12 cellular contexts compared by ENCODE assay signal in the genomic region with DNA sequence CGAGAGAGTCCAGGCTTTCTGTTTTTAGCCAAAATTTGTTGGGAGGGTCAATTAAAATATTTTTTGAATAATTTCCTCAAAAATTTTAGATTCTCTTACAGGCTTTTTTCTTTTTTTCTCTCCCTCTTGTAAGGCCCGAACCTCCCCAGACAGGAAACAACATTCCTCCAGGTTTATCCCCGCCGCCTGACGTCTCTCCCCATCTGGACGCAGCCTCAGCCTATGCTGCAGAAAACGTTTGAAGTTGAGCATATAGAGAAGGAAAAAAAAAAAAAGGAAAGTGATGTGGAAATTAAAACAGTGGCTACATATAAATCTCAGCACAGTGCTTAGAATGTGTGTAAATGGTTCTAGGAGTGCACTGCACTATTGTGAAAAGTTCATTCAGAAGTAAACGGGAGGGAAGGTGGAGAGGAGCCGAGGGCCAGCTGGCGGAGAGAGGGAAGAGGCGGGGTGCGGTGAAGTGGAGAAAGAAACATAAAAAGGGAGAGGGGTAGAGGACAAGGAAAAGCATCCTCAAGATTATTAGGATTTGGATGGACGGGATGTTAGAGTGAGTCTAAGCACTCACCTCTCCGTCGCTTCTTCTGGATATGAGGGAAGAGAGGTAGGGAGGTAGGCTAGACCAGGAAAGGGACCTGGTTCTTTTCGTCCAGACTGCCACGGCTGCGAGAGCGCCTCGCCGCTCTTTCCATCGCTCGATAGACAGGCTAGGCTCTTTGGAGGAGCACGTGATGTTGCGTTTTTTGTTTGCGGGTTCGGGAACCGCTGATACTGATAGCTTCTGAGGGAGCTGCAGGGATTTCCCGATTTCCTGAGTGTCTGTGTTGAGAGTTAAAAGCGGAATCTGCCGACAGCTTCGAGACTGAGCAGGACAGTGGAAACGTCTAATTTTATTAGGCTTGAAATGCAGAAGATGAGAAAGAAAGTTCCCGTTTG.
DNase-seq lines count a peak whose midpoint lies in the region; ATAC-seq, FAIRE-seq and TF ChIP-seq lines count a peak whose summit lies in the region.
"Had no signal": no experiment of that assay in that cellular context is flagged by ENCODE, and none has a peak within 500 bp of the region (broad histone marks: within the 10 kb centered on the region; RNA-seq: fewer than 3 reads in every experiment).

No MANE protein-coding gene starts in this region.

- BruUV-seq in K562 (replicated peaks; lab: Mats Ljungman, UMichigan), result no TSS peak

- no peaks in the 10 kb centered on the region for H3K4me1 ChIP-seq in CD8-positive, alpha-beta memory T cell (ENCODE audit: insufficient read depth, low read length)
- H3K4me1 ChIP-seq in HUES6 (ENCODE audit: control insufficient read depth, insufficient read depth, low read length) (0 out of 2 replicates have a peak, but pooled peaks cover 6% of the 10 kb centered on the region), K562 (replicated peaks in 1 of 2; ENCODE audit: control insufficient read depth in 2 of 2, insufficient read depth in 2 of 2, low read length in 2 of 2) (peaks cover 0 to 13% of the 10 kb centered on the region in 2 experiments; a peak in 2 of 5 replicates)

- peaks cover 74 to 89% of the 10 kb centered on the region in 2 donors for H3K27me3 Mint-ChIP-seq in CD8-positive, alpha-beta memory T cell
- peaks cover 69 to 88% (median 78%) of the 10 kb centered on the region in 3 donors for H3K27me3 Mint-ChIP-seq in naive B cell

- ATAC-seq in K562 (peak; percentile 80), naive B cell (ENCODE audit: low read depth in 2 of 2) (no peak), left lobe of liver (no peak), GM18868 (IDR thresholded peaks at IDR 0.05; ENCODE audit: unreplicated experiment) (no peak)

- peak; percentile 40 for FAIRE-seq in K562 (lab: Jason Lieb, UNC)

- no peak for TF ChIP-seq EP300 in K562 (IDR thresholded peaks at IDR 0.05; ENCODE audit: low read length)

- intact Hi-C loops in K562 (cut with micrococcal nuclease), result no loop called here

- no peak for TF ChIP-seq CTCF in K562 (IDR thresholded peaks at IDR 0.05 in 2 of 3, conservative IDR thresholded peaks at IDR 0.05 in 1 of 3; ENCODE audit: insufficient read depth in 2 of 3, low read depth in 1 of 3, low read length in 3 of 3)

- H3K9me1 ChIP-seq in K562 (ENCODE audit: control insufficient read depth, insufficient read depth, low read length), result no peaks in the 10 kb centered on the region

- H3K4me2 ChIP-seq in K562 (ENCODE audit: insufficient read depth, low read length), result peak overlapping the region; percentile 82

- peak overlapping the region in 4 of 7 donors; percentile 4 to 65 (median 10) for H3K4me3 Mint-ChIP-seq in CD8-positive, alpha-beta memory T cell
- peak overlapping the region in 6 of 8 donors; percentile 6 to 70 (median 56) for H3K4me3 Mint-ChIP-seq in naive B cell
- H3K4me3 Mint-ChIP-seq: activated CD4-positive, alpha-beta memory T cell treated with anti-CD3 and anti-CD28 coated beads for 36 hours had no signal

- TF ChIP-seq POLR2A in K562 (conservative IDR thresholded peaks at IDR 0.05), result no peak

- H4K20me1 ChIP-seq in K562 (replicated peaks; ENCODE audit: control insufficient read depth, insufficient read depth, low read length), result no peaks in the 10 kb centered on the region

- no peaks in the 10 kb centered on the region for H3K36me3 ChIP-seq in CD8-positive, alpha-beta memory T cell (ENCODE audit: insufficient read depth, low read length)
- H3K36me3 ChIP-seq in HUES6 (ENCODE audit: control insufficient read depth, insufficient read depth, low read length), result no peaks in the 10 kb centered on the region
- no peaks in the 10 kb centered on the region for H3K36me3 ChIP-seq in K562 (ENCODE audit: control insufficient read depth, insufficient read depth, low read length)
- H3K36me3 ChIP-seq: esophagus muscularis mucosa, left ventricle myocardium inferior had no signal

- H3K9me3 Mint-ChIP-seq in CD8-positive, alpha-beta memory T cell, result peaks cover 0 to 12% (median 8%) of the 10 kb centered on the region in 5 donors
- H3K9me3 Mint-ChIP-seq in naive B cell, result peaks cover 3 to 29% (median 12%) of the 10 kb centered on the region in 7 donors
- H3K9me3 Mint-ChIP-seq: activated CD4-positive, alpha-beta memory T cell treated with anti-CD3 and anti-CD28 coated beads for 36 hours had no signal

- 6% methylated on average over 34 of the region's 34 CpGs for WGBS in K562 (ENCODE audit: insufficient coverage, low coverage, missing lambda C conversion rate)

- CTCF ChIA-PET in CD8-positive, alpha-beta memory T cell (lab: Charles Lee), result interaction anchor here (3.5 kb wide), 1 partner anchor 12 kb away, joined by 14 read pairs; no protein-coding TSS in a partner anchor
- CTCF ChIA-PET in K562 (lab: Yijun Ruan, JAX; ENCODE audit: low intra/inter-chr PET ratio), result no interaction called here

- in situ Hi-C loops in K562 (cut with MboI), result loop anchor here (25.0 kb wide), 2 partner anchors 387 to 762 kb away; a partner anchor contains a TSS

- no peak for DNase-seq in CD8-positive, alpha-beta memory T cell
- DNase-seq in K562 (ENCODE audit: extremely low read depth in 1 of 4, low spot score in 3 of 4), result peak in 2 of 4 experiments; percentile 26 to 47
- DNase-seq in naive B cell, result no peak
- no peak for DNase-seq in NCI-H1694 (lab: John Stamatoyannopoulos, UW)
- DNase-seq in NCI-H1436 treated with DMSO at 0.1 percent for 48 hours (lab: John Stamatoyannopoulos, UW), result no peak
- no peak for DNase-seq in left lobe of liver (ENCODE audit: low spot score)
- DNase-seq: activated CD4-positive, alpha-beta memory T cell treated with anti-CD3 and anti-CD28 coated beads for 36 hours; left ventricle myocardium inferior; NCI-H524 had no signal

- TF ChIP-seq RAD21 in K562 (CRISPR knock-in tag; conservative IDR thresholded peaks at IDR 0.05 in 1 of 2, IDR thresholded peaks at IDR 0.05 in 1 of 2), result no peak

- peak overlapping the region; percentile 31 for H3K9ac ChIP-seq in HUES6 (ENCODE audit: low read length)
- peak overlapping the region in 1 of 2 experiments; percentile 81; a peak in 2 of 4 replicates for H3K9ac ChIP-seq in K562 (ENCODE audit: insufficient read depth in 1 of 2, low read depth in 2 of 2, low read length in 2 of 2)

- H3K36me3 Mint-ChIP-seq in CD8-positive, alpha-beta memory T cell, result no peaks in the 10 kb centered on the region
- peaks cover 4 to 22% of the 10 kb centered on the region in 2 donors for H3K36me3 Mint-ChIP-seq in naive B cell
- H3K36me3 Mint-ChIP-seq: activated CD4-positive, alpha-beta memory T cell treated with anti-CD3 and anti-CD28 coated beads for 36 hours had no signal

- peaks cover 52% of the 10 kb centered on the region for H3K27me3 ChIP-seq in CD8-positive, alpha-beta memory T cell (ENCODE audit: insufficient read depth, low read length, poor library complexity, severe bottlenecking)
- peaks cover 80% of the 10 kb centered on the region for H3K27me3 ChIP-seq in HUES6 (ENCODE audit: control insufficient read depth, insufficient read depth, low read length)
- H3K27me3 ChIP-seq in K562 (ENCODE audit: control insufficient read depth in 2 of 2, insufficient read depth in 2 of 2, low read length in 2 of 2), result peaks cover 0 to 10% of the 10 kb centered on the region in 2 experiments; a peak in 2 of 5 replicates

- H3K27ac Mint-ChIP-seq in CD8-positive, alpha-beta memory T cell, result peak overlapping the region in 2 of 8 donors; percentile 2
- H3K27ac Mint-ChIP-seq in naive B cell, result peak overlapping the region in 3 of 6 donors; percentile 22 to 93 (median 52)
- H3K27ac Mint-ChIP-seq: activated CD4-positive, alpha-beta memory T cell treated with anti-CD3 and anti-CD28 coated beads for 36 hours had no signal

- POLR2A ChIA-PET in CD8-positive, alpha-beta memory T cell (lab: Charles Lee), result no interaction called here
- POLR2A ChIA-PET in K562 (lab: Yijun Ruan, JAX), result interaction anchor here (0.6 to 2.8 kb wide), 9 partner anchors 8 to 1272 kb away, joined by 3 to 13 read pairs (median 4); no protein-coding TSS in a partner anchor

- H3K4me1 Mint-ChIP-seq in CD8-positive, alpha-beta memory T cell, result peaks cover 8 to 12% (median 10%) of the 10 kb centered on the region in 3 donors
- peaks cover 7 to 13% (median 12%) of the 10 kb centered on the region in 3 donors for H3K4me1 Mint-ChIP-seq in naive B cell

- no peak overlapping the region for H3K4me3 ChIP-seq in CD8-positive, alpha-beta memory T cell (ENCODE audit: low read length)
- H3K4me3 ChIP-seq in HUES6 (ENCODE audit: low read depth, low read length), result peak overlapping the region; percentile 83
- H3K4me3 ChIP-seq in K562, result peak overlapping the region; percentile 27
- H3K4me3 ChIP-seq: esophagus muscularis mucosa, left ventricle myocardium inferior had no signal

- no peak overlapping the region for H3K27ac ChIP-seq in CD8-positive, alpha-beta memory T cell (ENCODE audit: low read depth, low read length)
- H3K27ac ChIP-seq in HUES6 (ENCODE audit: low read depth, low read length) (no peak overlapping the region), K562 (ENCODE audit: extremely low read depth, low read depth, low read length) (no peak overlapping the region)
- H3K27ac ChIP-seq: esophagus muscularis mucosa, left ventricle myocardium inferior had no signal

- no peaks in the 10 kb centered on the region for H3K9me3 ChIP-seq in CD8-positive, alpha-beta memory T cell (ENCODE audit: low read length)
- H3K9me3 ChIP-seq in HUES6 (ENCODE audit: control insufficient read depth, insufficient read depth, low read depth, low read length), result no peaks in the 10 kb centered on the region
- H3K9me3 ChIP-seq in K562 (replicated peaks; ENCODE audit: control insufficient read depth, insufficient read depth, low read depth, low read length), result no peaks in the 10 kb centered on the region
- H3K9me3 ChIP-seq: esophagus muscularis mucosa, left ventricle myocardium inferior had no signal

- H2AFZ ChIP-seq in K562 (ENCODE audit: low read depth, low read length), result peak overlapping the region; percentile 74

- H3K79me2 ChIP-seq in K562 (ENCODE audit: control insufficient read depth, insufficient read depth, low read length), result no peaks in the 10 kb centered on the region

TF ChIP-seq in K562, 482 proteins besides CTCF, POLR2A, EP300 and RAD21 (continues in another document):
- peak; percentile 12 for TF ChIP-seq ARHGAP35 (IDR thresholded peaks at IDR 0.05; ENCODE audit: partially characterized antibody)
- TF ChIP-seq, protein P1, sequence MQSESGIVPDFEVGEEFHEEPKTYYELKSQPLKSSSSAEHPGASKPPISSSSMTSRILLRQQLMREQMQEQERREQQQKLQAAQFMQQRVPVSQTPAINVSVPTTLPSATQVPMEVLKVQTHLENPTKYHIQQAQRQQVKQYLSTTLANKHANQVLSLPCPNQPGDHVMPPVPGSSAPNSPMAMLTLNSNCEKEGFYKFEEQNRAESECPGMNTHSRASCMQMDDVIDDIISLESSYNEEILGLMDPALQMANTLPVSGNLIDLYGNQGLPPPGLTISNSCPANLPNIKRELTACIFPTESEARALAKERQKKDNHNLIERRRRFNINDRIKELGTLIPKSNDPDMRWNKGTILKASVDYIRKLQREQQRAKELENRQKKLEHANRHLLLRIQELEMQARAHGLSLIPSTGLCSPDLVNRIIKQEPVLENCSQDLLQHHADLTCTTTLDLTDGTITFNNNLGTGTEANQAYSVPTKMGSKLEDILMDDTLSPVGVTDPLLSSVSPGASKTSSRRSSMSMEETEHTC (IDR thresholded peaks at IDR 0.05), result 0 out of 2 replicates have a peak, but pooled peaks have one; percentile 2
